ENCODE assay signal across 1 cellular context in genomic region chr1:45913183-45913924, GRCh38.
TF ChIP-seq lines count a peak whose summit lies in the region.

No MANE protein-coding gene starts in this region.

TF ChIP-seq in SK-N-SH treated with all-trans-retinoic acid at 6 μM for 48 hours, 23 proteins besides CTCF, POLR2A, EP300 and RAD21 (continued from another document):
- TF ChIP-seq TSHZ2 (CRISPR knock-in tag; IDR thresholded peaks at IDR 0.05) (peak; percentile 76), TOX (CRISPR knock-in tag; IDR thresholded peaks at IDR 0.05; ENCODE audit: borderline replicate concordance) (peak; percentile 49; the same call in 1 of the 2 replicates), ZNF565 (CRISPR knock-in tag; conservative IDR thresholded peaks at IDR 0.05; ENCODE audit: low read depth) (no peak)
TF ChIP-seq in SK-N-SH treated with all-trans-retinoic acid at 6 μM for 48 hours: peak in this region for 5.
